28 cellular contexts compared by ENCODE assay signal in the genomic region with DNA sequence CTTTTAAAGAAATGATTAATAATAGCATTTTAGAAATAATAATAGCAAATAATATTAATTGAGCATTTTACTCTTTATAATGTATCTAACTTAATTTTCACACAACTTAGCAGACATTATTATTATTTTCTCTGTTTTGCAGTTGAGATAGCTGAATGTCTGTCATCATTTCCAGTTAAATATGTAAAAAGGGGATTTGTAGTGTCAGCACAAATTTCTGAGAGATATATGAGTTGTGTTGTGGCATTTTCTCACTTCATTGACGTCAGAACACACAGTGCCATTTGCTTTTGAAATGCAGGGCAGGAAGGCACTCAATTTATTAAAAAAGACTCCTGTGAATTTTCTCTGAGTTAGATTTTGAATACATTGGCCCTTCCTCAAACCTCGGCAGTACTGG.
"Had no signal": no experiment of that assay in that cellular context is flagged by ENCODE, and none has a peak within 500 bp of the region (broad histone marks: within the 10 kb centered on the region; RNA-seq: fewer than 3 reads in every experiment).

No MANE protein-coding gene starts in this region.

- H3K27me3 Mint-ChIP-seq: dendritic cell treated with granulocyte-macrophage colony-stimulating factor and Interleukin-4, amounts not matched to agents 40 ng/mL and 50 ng/mL, for 4 days; effector memory CD8-positive, alpha-beta T cell; naive B cell had no signal

- H3K4me1 ChIP-seq: colonic mucosa, esophagus squamous epithelium, gastrocnemius medialis, heart right ventricle, left lung, lower lobe of right lung had no signal

- DNase-seq: colonic mucosa; cortex of kidney; effector CD8-positive, alpha-beta T cell; effector memory CD8-positive, alpha-beta T cell; endodermal cell; erythroblast; esophagus squamous epithelium; foreskin fibroblast; foreskin melanocyte; gastrocnemius medialis; glutamatergic neuron; head of caudate nucleus; heart right ventricle; hippocampal formation; left cardiac atrium; left lung; left ventricle myocardium superior; lower lobe of right lung; mesenchymal stem cell; mucosa of descending colon; naive B cell had no signal

- H3K27ac Mint-ChIP-seq: dendritic cell treated with granulocyte-macrophage colony-stimulating factor and Interleukin-4, amounts not matched to agents 40 ng/mL and 50 ng/mL, for 4 days; effector memory CD8-positive, alpha-beta T cell; endodermal cell; mesothelial cell of epicardium; naive B cell had no signal

- H3K4me1 Mint-ChIP-seq: endodermal cell, mesothelial cell of epicardium, naive B cell had no signal

- H3K36me3 ChIP-seq: colonic mucosa, esophagus squamous epithelium, gastrocnemius medialis, heart right ventricle, left lung, lower lobe of right lung had no signal

- H3K9me3 Mint-ChIP-seq: endodermal cell, mesothelial cell of epicardium had no signal

- H3K27me3 ChIP-seq: colonic mucosa, esophagus squamous epithelium, gastrocnemius medialis, left lung had no signal

- H3K4me3 ChIP-seq: colonic mucosa, esophagus squamous epithelium, gastrocnemius medialis, heart right ventricle, left lung, lower lobe of right lung, mucosa of descending colon had no signal

- H3K4me3 Mint-ChIP-seq: dendritic cell treated with granulocyte-macrophage colony-stimulating factor and Interleukin-4, amounts not matched to agents 40 ng/mL and 50 ng/mL, for 4 days; effector memory CD8-positive, alpha-beta T cell; endodermal cell; mesothelial cell of epicardium; naive B cell had no signal

- H3K9me3 ChIP-seq: colonic mucosa, esophagus squamous epithelium, gastrocnemius medialis, heart right ventricle, lower lobe of right lung, mucosa of descending colon had no signal

- H3K36me3 Mint-ChIP-seq: mesothelial cell of epicardium, naive B cell had no signal

- H3K27ac ChIP-seq: colonic mucosa, epithelial cell of prostate, esophagus squamous epithelium, gastrocnemius medialis, heart right ventricle, left lung, lower lobe of right lung had no signal

- FAIRE-seq: endometrium, islet of Langerhans, keratinocyte had no signal

- ATAC-seq: effector memory CD8-positive, alpha-beta T cell; esophagus mucosa; gastrocnemius medialis; heart right ventricle; left cardiac atrium; left lung; left ventricle myocardium superior; lower lobe of right lung; mucosa of descending colon had no signal
